Comparison of ENCODE assay signal across 1 cellular context in the genomic region with DNA sequence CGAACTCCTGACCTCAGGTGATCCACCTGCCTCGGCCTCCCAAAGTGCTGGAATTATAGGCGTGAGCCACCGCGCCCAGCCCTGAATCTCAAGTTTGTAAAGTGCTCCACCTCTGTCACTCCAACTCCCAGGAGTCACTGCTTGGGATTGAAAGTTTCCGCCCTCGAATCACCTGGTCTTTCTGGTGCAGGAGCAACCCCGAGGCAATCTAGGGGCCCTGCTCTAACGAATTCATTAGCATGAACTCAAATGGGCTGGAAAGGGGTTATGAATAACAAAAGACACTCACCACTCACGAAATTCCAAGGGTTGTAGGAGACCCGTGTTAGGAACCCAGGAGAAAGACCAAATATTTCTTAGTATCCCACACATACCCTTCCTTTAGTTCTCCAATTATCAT.
TF ChIP-seq lines count a peak whose summit lies in the region.

No MANE protein-coding gene starts in this region.

TF ChIP-seq in GM12878, 131 proteins besides CTCF, POLR2A, EP300 and RAD21:
- TF ChIP-seq DPF2 (IDR thresholded peaks at IDR 0.05) (no peak), FOS (IDR thresholded peaks at IDR 0.05; ENCODE audit: borderline replicate concordance, extremely low read depth, insufficient read length) (no peak), SUPT20H (IDR thresholded peaks at IDR 0.05; ENCODE audit: borderline replicate concordance, control insufficient read depth, low read depth, low read length) (no peak), KAT2A (conservative IDR thresholded peaks at IDR 0.05; ENCODE audit: control insufficient read depth, low read depth, low read length) (no peak), RCOR1 (conservative IDR thresholded peaks at IDR 0.05; ENCODE audit: low read depth, low read length) (no peak), MTA3 (IDR thresholded peaks at IDR 0.05; ENCODE audit: borderline replicate concordance, low read length) (no peak), RB1 (IDR thresholded peaks at IDR 0.05; ENCODE audit: borderline replicate concordance) (no peak), FOXM1 (IDR thresholded peaks at IDR 0.05; ENCODE audit: low read depth, low read length) (no peak), ASH2L (IDR thresholded peaks at IDR 0.05; ENCODE audit: borderline replicate concordance, low read depth) (no peak), TAF1 (IDR thresholded peaks at IDR 0.05; ENCODE audit: borderline replicate concordance, low read depth, low read length) (no peak), POLR2AphosphoS2 (IDR thresholded peaks at IDR 0.05; ENCODE audit: low read depth, low read length) (no peak)
